In genomic region chr5:7850533-7851239, GRCh38 we compare ENCODE assay signal across 8 cellular contexts. TPM values are rescaled to one million over a fixed set of nuclear protein-coding genes. Genes with fewer than 3 reads are reported as not detected.
DNase-seq lines count a peak whose midpoint lies in the region; ATAC-seq and TF ChIP-seq lines count a peak whose summit lies in the region.
"Had no signal": no experiment of that assay in that cellular context is flagged by ENCODE, and none has a peak within 500 bp of the region (broad histone marks: within the 10 kb centered on the region; RNA-seq: fewer than 3 reads in every experiment).

Gene CFAP90 (minus strand): TSS chr5:7851133. CDS start chr5:7851021, 112 bp downstream.

- H3K27me3 Mint-ChIP-seq in chondrocyte (ENCODE audit: low read depth): peaks cover 9% of the 10 kb centered on the region

- H3K4me1 Mint-ChIP-seq in chondrocyte (ENCODE audit: low read depth): peaks cover 11% of the 10 kb centered on the region

- H3K27ac Mint-ChIP-seq in chondrocyte (ENCODE audit: unreplicated experiment): no peak within 1 kb of the TSS

- DNase-seq in GM20000 (ENCODE audit: low spot score) (peak; percentile 38), NCI-H748 treated with DMSO at 0.1 percent for 48 hours (lab: John Stamatoyannopoulos, UW) (peak; percentile 87), chondrocyte (ENCODE audit: low spot score) (peak; percentile 93), kidney glomerular epithelial cell (lab: John Stamatoyannopoulos, UW) (peak; percentile 13), SHP77 treated with DMSO at 0.1 percent for 48 hours (lab: John Stamatoyannopoulos, UW) (no peak), NCI-H2196 (lab: John Stamatoyannopoulos, UW; ENCODE audit: unreplicated experiment) (no peak)
- peak; percentile 20 for DNase-seq in stimulated activated naive CD8-positive, alpha-beta T cell treated with anti-CD3 and anti-CD28 coated beads, Interleukin-15, Interleukin-2, amounts not matched to agents 100 U/mL and 50 U/mL, for 24 hours

- peak within 1 kb of the TSS; percentile 74 for H3K4me3 Mint-ChIP-seq in chondrocyte (ENCODE audit: unreplicated experiment)

- no peaks in the 10 kb centered on the region for H3K9me3 Mint-ChIP-seq in chondrocyte (ENCODE audit: low read depth)

- peak; percentile 12 for ATAC-seq in stimulated activated naive CD8-positive, alpha-beta T cell treated with anti-CD3 and anti-CD28 coated beads, Interleukin-15, Interleukin-2, amounts not matched to agents 100 U/mL and 50 U/mL, for 24 hours

- TF ChIP-seq CTCF in GM20000 (IDR thresholded peaks at IDR 0.05; ENCODE audit: extremely low read depth, missing control alignments) (no peak), chondrocyte (IDR thresholded peaks at IDR 0.05) (peak; percentile 76)

- H3K36me3 Mint-ChIP-seq in chondrocyte (ENCODE audit: low read depth): no peaks in the 10 kb centered on the region

RNA-seq across cellular contexts. Expression of gene CFAP90, which starts in this region (rescaled TPM):
- 0.27 to 0.36 TPM in 2 of 3 replicates, not detected in the other for total RNA-seq in chondrocyte
- total RNA-seq: T-helper 1 cell treated with Interleukin-12 subunit alpha and Interleukin-12 subunit beta and Interleukin-4 antibody, amounts not matched to agents 30 ng/mL and 1 ng/mL, for 36 hours had no signal

Comparison
In these comparisons a context has a peak if more than half of its experiments do, and no peak if none do; other contexts are left out.
1. Peak in DNase-seq in chondrocyte; RNA of the gene not detected or under 1 TPM.
2. DNase-seq: peak in GM20000 (single experiment), NCI-H748 treated with DMSO at 0.1 percent for 48 hours (single experiment), kidney glomerular epithelial cell (single experiment) and stimulated activated naive CD8-positive, alpha-beta T cell treated with anti-CD3 and anti-CD28 coated beads, Interleukin-15, Interleukin-2, amounts not matched to agents 100 U/mL and 50 U/mL, for 24 hours (single experiment); none in SHP77 treated with DMSO at 0.1 percent for 48 hours (single experiment) and NCI-H2196 (single experiment).